ENCODE assay signal across 8 cellular contexts in genomic region chr1:61253059-61253735, GRCh38.
DNase-seq lines count a peak whose midpoint lies in the region; TF ChIP-seq lines count a peak whose summit lies in the region.

No MANE protein-coding gene starts in this region.

- no peaks in the 10 kb centered on the region for H3K36me3 Mint-ChIP-seq in endothelial cell (ENCODE audit: low read depth, unreplicated experiment)

- H3K9me3 Mint-ChIP-seq in endothelial cell (ENCODE audit: unreplicated experiment), result no peaks in the 10 kb centered on the region

- no peak overlapping the region for H3K27ac Mint-ChIP-seq in endothelial cell (ENCODE audit: unreplicated experiment)

- no peak for TF ChIP-seq CTCF in endothelial cell (IDR thresholded peaks at IDR 0.05; ENCODE audit: unreplicated experiment)

- peaks cover 3% of the 10 kb centered on the region for H3K27me3 Mint-ChIP-seq in endothelial cell (ENCODE audit: unreplicated experiment)

- peaks cover 22% of the 10 kb centered on the region for H3K4me1 Mint-ChIP-seq in endothelial cell (ENCODE audit: unreplicated experiment)

- no peak overlapping the region for H3K4me3 Mint-ChIP-seq in endothelial cell (ENCODE audit: unreplicated experiment)

- DNase-seq in AML-193 (lab: John Stamatoyannopoulos, UW) (peak; percentile 94 to 98), LoVo (ENCODE audit: low spot score) (peak; percentile 71), SW480 (ENCODE audit: low spot score) (peak; percentile 2), hippocampal formation (lab: John Stamatoyannopoulos, UW) (peak; percentile 41 to 48), ureter (ENCODE audit: low spot score) (peak; percentile 81), endothelial cell (ENCODE audit: low spot score) (no peak), UCSD-AML1 (lab: John Stamatoyannopoulos, UW; ENCODE audit: unreplicated experiment) (no peak)
- DNase-seq in activated CD4-positive, alpha-beta T cell treated with anti-CD3 and anti-CD28 coated beads for 1 hour, result no peak

Comparison
In these comparisons a context has a peak if more than half of its experiments do, and no peak if none do; other contexts are left out.
1. DNase-seq: peak in AML-193 (2 of 2), LoVo (single experiment), SW480 (single experiment), hippocampal formation (2 of 2) and ureter (single experiment); none in endothelial cell (single experiment), activated CD4-positive, alpha-beta T cell treated with anti-CD3 and anti-CD28 coated beads for 1 hour (single experiment) and UCSD-AML1 (single experiment).